In genomic region chr6:17004269-17004668, GRCh38 we compare ENCODE assay signal across 17 cellular contexts.
"Had no signal": no experiment of that assay in that cellular context is flagged by ENCODE, and none has a peak within 500 bp of the region (broad histone marks: within the 10 kb centered on the region; RNA-seq: fewer than 3 reads in every experiment).

No MANE protein-coding gene starts in this region.

- H3K36me3 ChIP-seq: cardiac muscle cell, neutrophil, tibial nerve had no signal

- H3K9me3 ChIP-seq: neutrophil had no signal

- ATAC-seq: activated CD4-positive, alpha-beta T cell treated with anti-CD3 and anti-CD28 coated beads for 36 hours; activated naive CD4-positive, alpha-beta T cell treated with anti-CD3 and anti-CD28 coated beads, Interleukin-2, amount 50 U/mL, for 72 hours; naive thymus-derived CD4-positive, alpha-beta T cell; WTC11 had no signal

- H3K4me3 ChIP-seq: cardiac muscle cell, tibial nerve had no signal

- H3K27ac Mint-ChIP-seq: activated CD4-positive, alpha-beta T cell treated with anti-CD3 and anti-CD28 coated beads for 36 hours; activated naive CD4-positive, alpha-beta T cell treated with anti-CD3 and anti-CD28 coated beads, Interleukin-2, amount 50 U/mL, for 72 hours; activated T-helper 1 cell treated with anti-CD3 and anti-CD28 coated beads, Interleukin-12 subunit alpha, Interleukin-12 subunit beta, Interleukin-2, Interleukin-4 antibody, amounts not matched to agents 30 ng/mL and 10 ng/mL and 1 ng/mL, durations not matched to agents 14 hours and 24 hours and 36 hours; memory B cell; naive thymus-derived CD4-positive, alpha-beta T cell; T-helper 2 cell treated with Interferon-gamma antibody and Interleukin-4, amounts not matched to agents 5 μg/mL and 100 μg/mL, for 36 hours; WTC11 had no signal

- H3K27me3 ChIP-seq: cardiac muscle cell, tibial nerve had no signal

- H3K4me3 Mint-ChIP-seq: activated CD4-positive, alpha-beta T cell treated with anti-CD3 and anti-CD28 coated beads for 36 hours; activated T-helper 1 cell treated with anti-CD3 and anti-CD28 coated beads, Interleukin-12 subunit alpha, Interleukin-12 subunit beta, Interleukin-2, Interleukin-4 antibody, amounts not matched to agents 30 ng/mL and 10 ng/mL and 1 ng/mL, durations not matched to agents 14 hours and 24 hours and 36 hours; memory B cell; naive thymus-derived CD4-positive, alpha-beta T cell; T-helper 2 cell treated with Interferon-gamma antibody and Interleukin-4, amounts not matched to agents 5 μg/mL and 100 μg/mL, for 36 hours; WTC11 had no signal

- H3K4me1 Mint-ChIP-seq: memory B cell; naive thymus-derived CD4-positive, alpha-beta T cell; WTC11 had no signal

- H3K36me3 Mint-ChIP-seq: memory B cell had no signal

- H3K27ac ChIP-seq: cardiac muscle cell, neutrophil, tibial nerve had no signal

- DNase-seq: activated CD4-positive, alpha-beta T cell treated with anti-CD3 and anti-CD28 coated beads for 36 hours; activated CD4-positive, alpha-beta T cell treated with anti-CD3 and anti-CD28 coated beads, Interleukin-2, amount 50 U/mL, for 48 hours; activated gamma-delta T cell treated with Interleukin-2 at 50 U/mL for 16 hours; activated T-cell treated with anti-CD3 and anti-CD28 coated beads for 4 hours; dermis blood vessel endothelial cell; effector memory CD4-positive, alpha-beta T cell; naive thymus-derived CD4-positive, alpha-beta T cell; stimulated activated CD4-positive, alpha-beta T cell treated with anti-CD3 and anti-CD28 coated beads, Interleukin-2, amount 100 ng/mL, for 24 hours; stimulated activated naive CD4-positive, alpha-beta T cell treated with Interleukin-2 at 50 U/mL for 16 hours had no signal
